ENCODE assay signal across 18 cellular contexts in genomic region chr12:46414591-46415268, GRCh38. TPM values are rescaled to one million over a fixed set of nuclear protein-coding genes. Genes with fewer than 3 reads are reported as not detected.
DNase-seq lines count a peak whose midpoint lies in the region; ATAC-seq, FAIRE-seq and TF ChIP-seq lines count a peak whose summit lies in the region.
"Had no signal": no experiment of that assay in that cellular context is flagged by ENCODE, and none has a peak within 500 bp of the region (broad histone marks: within the 10 kb centered on the region; RNA-seq: fewer than 3 reads in every experiment).

No MANE protein-coding gene starts in this region.

- WGBS in pancreas, 2 donors = 34 to 41% methylated on average over 1 of the region's 1 CpG

- H3K9me2 ChIP-seq in PC-9 (ENCODE audit: insufficient read depth) = no peaks in the 10 kb centered on the region

- peak; percentile 45 for DNase-seq in DMS53 treated with DMSO at 0.1 percent for 48 hours (lab: John Stamatoyannopoulos, UW; ENCODE audit: unreplicated experiment)
- peak in 1 of 2 experiments; percentile 57 for DNase-seq in PC-9
- DNase-seq in coronary artery (ENCODE audit: low spot score) = no peak
- DNase-seq in pancreas = no peak
- no peak for DNase-seq in cardiac septum (ENCODE audit: low spot score)
- no peak for DNase-seq in GM13977 (ENCODE audit: low spot score)
- DNase-seq: CD4-positive, alpha-beta T cell; DMS79; KG1; NCI-H1048; NCI-H146; NCI-H2081; NCI-H774; SHP77 treated with DMSO at 0.1 percent for 48 hours had no signal

- no peaks in the 10 kb centered on the region for H3K36me3 ChIP-seq in PC-9 (ENCODE audit: low read depth)
- H3K36me3 ChIP-seq in pancreas = no peaks in the 10 kb centered on the region
- H3K36me3 ChIP-seq: HAP-1 had no signal

- POLR2A ChIA-PET in PC-9 (lab: Charles Lee; ENCODE audit: unreplicated experiment) = interaction anchor here (0.6 kb wide), 2 partner anchors 143 to 156 kb away, joined by 7 to 11 read pairs; no protein-coding TSS in a partner anchor

- in situ Hi-C loops in GM13977 (cut with MboI; ENCODE audit: low pct_unique_long_range_greater_than_20kb, low sequenced_read_pairs, unreplicated experiment) = no loop called here

- peaks cover 16% of the 10 kb centered on the region for H3K4me1 ChIP-seq in PC-9 (replicated peaks; ENCODE audit: insufficient read depth)
- peaks cover 0 to 8% (median 4%) of the 10 kb centered on the region in 3 donors for H3K4me1 ChIP-seq in pancreas

- H3K79me2 ChIP-seq in PC-9 (ENCODE audit: low read depth) = no peaks in the 10 kb centered on the region

- peaks cover 3% of the 10 kb centered on the region; the same call in 1 of the 2 replicates for H3F3A ChIP-seq in PC-9 (ENCODE audit: insufficient read depth, low read depth)

- H2AFZ ChIP-seq in PC-9 = no peak overlapping the region

- TF ChIP-seq POLR2A in GM18505 (IDR thresholded peaks at IDR 0.05; ENCODE audit: borderline replicate concordance, extremely low read depth, insufficient read depth, insufficient read length) = no peak

- BruUV-seq in PC-9 (replicated peaks; lab: Mats Ljungman, UMichigan) = no TSS peak

- H3K9me3 ChIP-seq in PC-9 (ENCODE audit: insufficient read depth, low read depth) (peaks cover 6% of the 10 kb centered on the region; the same call in 1 of the 2 replicates), pancreas (peaks cover 0 to 3% (median 0%) of the 10 kb centered on the region in 4 donors)
- H3K9me3 ChIP-seq: HAP-1 had no signal

- H4K20me1 ChIP-seq in PC-9 (ENCODE audit: insufficient read depth) = no peaks in the 10 kb centered on the region

- intact Hi-C loops in PC-9 (cut with micrococcal nuclease; ENCODE audit: unreplicated experiment) = no loop called here
- intact Hi-C loops in pancreas (cut with DNase I) = no loop called here
- intact Hi-C loops in cardiac septum (cut with DNase I) = no loop called here

- peak overlapping the region; percentile 35 for H3K4me2 ChIP-seq in PC-9

- TF ChIP-seq CTCF in PC-9 (conservative IDR thresholded peaks at IDR 0.05) (no peak), coronary artery (IDR thresholded peaks at IDR 0.05) (no peak), pancreas (IDR thresholded peaks at IDR 0.05) (no peak), GM13977 (IDR thresholded peaks at IDR 0.05; ENCODE audit: extremely low read depth, insufficient read depth, missing control alignments) (no peak)

- peak; percentile 75 to 79 (median 77) for ATAC-seq in pancreas
- no peak for ATAC-seq in GM18505 (IDR thresholded peaks at IDR 0.05; ENCODE audit: unreplicated experiment)
- ATAC-seq in GM18868 (IDR thresholded peaks at IDR 0.05; ENCODE audit: unreplicated experiment) = no peak
- ATAC-seq: SK-N-SH treated with all-trans-retinoic acid at 6 μM for 48 hours had no signal

- H3K27ac ChIP-seq in PC-9 = peak overlapping the region; percentile 36
- H3K27ac ChIP-seq in coronary artery = peak overlapping the region; percentile 43 to 66
- no peak overlapping the region for H3K27ac ChIP-seq in pancreas

- H3K4me3 ChIP-seq in PC-9 = no peak overlapping the region
- H3K4me3 ChIP-seq in coronary artery = no peak overlapping the region
- H3K4me3 ChIP-seq in pancreas = no peak overlapping the region
- H3K4me3 ChIP-seq: HAP-1 had no signal

- CTCF ChIA-PET in PC-9 (lab: Charles Lee) = interaction anchor here (0.6 kb wide), 3 partner anchors 141 to 516 kb away, joined by 3 to 5 read pairs (median 3); no protein-coding TSS in a partner anchor

- no peaks in the 10 kb centered on the region for H3K27me3 ChIP-seq in PC-9 (ENCODE audit: insufficient read depth, low read depth)
- H3K27me3 ChIP-seq in pancreas = no peaks in the 10 kb centered on the region

- FAIRE-seq in pancreas (lab: Jason Lieb, UNC) = no peak

RNA-seq across cellular contexts. Expression of gene SLC38A2, which starts 42.2 kb away (rescaled TPM):
- 193 and 322 TPM in 2 replicates for total RNA-seq in PC-9 (2021)
- 100 to 1,000 TPM in 1 of 6 donors, 10 to 100 TPM in 5; 32.4 to 155 (median 81.5) TPM for total RNA-seq in pancreas
- 10 to 100 TPM; 24.2 to 49.3 TPM for polyA plus RNA-seq in pancreas
- 140 TPM for total RNA-seq in cardiac septum

Comparison
In these comparisons a context has a peak if more than half of its experiments do, and no peak if none do; other contexts are left out.
1. H3K27ac ChIP-seq: peak in PC-9 (single experiment) and coronary artery (2 of 2); none in pancreas (0 of 4).
2. ATAC-seq: peak in pancreas (4 of 4); none in GM18505 (single experiment) and GM18868 (single experiment).